In the genomic region with DNA sequence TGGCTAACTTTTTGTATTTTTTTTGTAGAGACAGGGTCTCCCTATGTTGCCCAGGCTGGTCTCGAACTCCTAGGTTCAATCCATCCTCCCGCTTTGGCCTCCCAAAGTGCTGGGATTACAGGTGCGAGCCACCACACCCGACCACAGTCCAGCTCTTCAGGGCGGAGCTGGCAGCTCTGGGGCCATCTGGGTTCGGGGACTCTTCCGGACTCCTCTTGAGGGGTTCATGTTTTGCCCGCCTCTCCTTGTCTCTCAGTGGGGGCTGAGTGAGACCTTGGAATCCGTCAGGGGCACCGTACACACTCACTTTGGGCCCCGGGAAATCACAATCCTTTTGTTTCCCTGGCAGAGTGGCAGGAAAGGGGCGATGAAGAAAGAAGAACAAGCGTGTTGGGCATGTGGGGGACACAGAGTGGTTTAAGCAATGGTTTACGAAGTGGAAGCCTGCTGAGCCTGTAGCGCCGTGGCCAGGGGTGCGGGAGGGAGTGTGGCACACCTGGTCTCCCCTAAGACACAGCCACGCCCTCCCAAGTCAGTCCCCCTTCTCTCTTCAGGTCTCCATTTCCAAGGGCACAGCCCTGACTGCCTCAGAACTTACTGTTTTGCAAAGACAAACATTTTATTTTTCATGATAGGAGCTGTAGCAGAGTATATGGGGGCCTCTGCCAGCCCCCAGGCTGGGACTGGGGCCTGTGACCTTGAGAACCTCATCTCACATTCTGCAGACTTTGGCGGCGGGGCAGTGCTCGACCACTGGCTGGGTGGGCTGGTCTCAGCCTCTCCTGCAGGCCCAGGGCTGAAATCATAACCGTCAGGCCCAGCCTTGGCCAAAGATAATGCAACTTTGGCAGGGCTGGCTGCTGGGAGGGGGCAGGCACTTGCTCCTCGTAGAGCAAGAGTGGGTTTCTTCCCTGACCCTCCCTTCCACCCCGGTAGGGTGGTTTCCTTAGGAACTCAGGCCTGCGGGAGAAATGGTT, we compare ENCODE assay signal across 12 cellular contexts. TPM values are rescaled to one million over a fixed set of nuclear protein-coding genes. Genes with fewer than 3 reads are reported as not detected.
DNase-seq lines count a peak whose midpoint lies in the region; ATAC-seq and TF ChIP-seq lines count a peak whose summit lies in the region.
"Had no signal": no experiment of that assay in that cellular context is flagged by ENCODE, and none has a peak within 500 bp of the region (broad histone marks: within the 10 kb centered on the region; RNA-seq: fewer than 3 reads in every experiment).

No MANE protein-coding gene starts in this region.

- peak overlapping the region in 4 of 6 donors; percentile 21 to 93 (median 66) for H3K27ac Mint-ChIP-seq in naive B cell

- H3K4me1 ChIP-seq in uterus, result peaks cover 0 to 10% of the 10 kb centered on the region in 2 donors

- no peaks in the 10 kb centered on the region for H3K27me3 ChIP-seq in uterus

- TF ChIP-seq POLR2A in uterus (IDR thresholded peaks at IDR 0.05), result no peak

- TF ChIP-seq CTCF in uterus (IDR thresholded peaks at IDR 0.05), result no peak

- H3K9me3 Mint-ChIP-seq in naive B cell, result peaks cover 0 to 1% (median 0%) of the 10 kb centered on the region in 7 donors

- no peaks in the 10 kb centered on the region for H3K36me3 ChIP-seq in uterus

- peaks cover 4 to 6% (median 5%) of the 10 kb centered on the region in 3 donors for H3K27me3 Mint-ChIP-seq in naive B cell

- H3K27ac ChIP-seq in epithelial cell of prostate (peak overlapping the region; percentile 99), uterus (peak overlapping the region; percentile 41 to 51)
- H3K27ac ChIP-seq: VCaP had no signal

- no peaks in the 10 kb centered on the region for H3K36me3 Mint-ChIP-seq in naive B cell

- no peaks in the 10 kb centered on the region for H3K9me3 ChIP-seq in uterus

- ATAC-seq in Right ventricle myocardium inferior (peak; percentile 61), naive B cell (ENCODE audit: low read depth in 2 of 2) (no peak), GM21367 (IDR thresholded peaks at IDR 0.05; ENCODE audit: unreplicated experiment) (no peak), GM18502 (IDR thresholded peaks at IDR 0.05; ENCODE audit: poor library complexity, unreplicated experiment) (no peak)

- H3K4me3 Mint-ChIP-seq in naive B cell, result peak overlapping the region in 3 of 8 donors; percentile 17 to 57 (median 53)

- H3K4me1 Mint-ChIP-seq in naive B cell, result peaks cover 24 to 43% (median 42%) of the 10 kb centered on the region in 3 donors

- no peak for DNase-seq in Right ventricle myocardium inferior (ENCODE audit: missing footprints)
- DNase-seq in cardiac septum (ENCODE audit: low spot score), result no peak
- DNase-seq in epithelial cell of prostate (ENCODE audit: low read depth, low spot score), result no peak
- no peak for DNase-seq in naive B cell
- DNase-seq in uterus, result no peak
- no peak for DNase-seq in activated T-cell treated with anti-CD3 and anti-CD28 coated beads for 4 hours
- DNase-seq: DMS79 treated with DMSO at 0.1 percent for 48 hours had no signal

- intact Hi-C loops in Right ventricle myocardium inferior (cut with DNase I), result loop anchor here (1.0 kb wide), 2 partner anchors 34 to 83 kb away; no protein-coding TSS in a partner anchor
- intact Hi-C loops in cardiac septum (cut with DNase I), result loop anchor here (1.0 to 10.0 kb wide), 3 partner anchors 34 to 71 kb away; no protein-coding TSS in a partner anchor
- intact Hi-C loops in uterus (cut with DNase I; ENCODE audit: low total_unique reads), result loop anchor here (5.0 to 10.0 kb wide), 2 partner anchors 33 to 59 kb away; a partner anchor contains a TSS

- no peak overlapping the region for H3K4me3 ChIP-seq in uterus

RNA-seq across cellular contexts. Expression of a gene that starts 25.9 kb away (rescaled TPM):
- total RNA-seq in Right ventricle myocardium inferior (not detected), cardiac septum (not detected), uterus (1 to 10 TPM in 1 of 4 donors, under 1 TPM in 2, not detected in 1; 0.09 to 2.6 (median 0.28) TPM)
- not detected for polyA plus RNA-seq in naive B cell (ENCODE audit: low read depth in 6 of 6)
- total RNA-seq: RPMI7951, skeletal muscle tissue had no signal

RNA-seq across cellular contexts. Expression of a gene that starts 32.3 kb away (rescaled TPM):
- total RNA-seq in Right ventricle myocardium inferior (228 TPM), cardiac septum (164 TPM), uterus (1,000 to 10,000 TPM in 1 of 4 donors, 100 to 1,000 TPM in 3; 331 to 1,351 (median 418) TPM)
- polyA plus RNA-seq in naive B cell (ENCODE audit: low read depth in 6 of 6), result 10 to 100 TPM; 33.3 to 66.5 (median 47.3) TPM

RNA-seq across cellular contexts. Expression of a gene that starts 57.8 kb away (rescaled TPM):
- total RNA-seq in Right ventricle myocardium inferior, result 3.0 TPM
- 0.51 TPM for total RNA-seq in cardiac septum
- polyA plus RNA-seq in naive B cell (ENCODE audit: low read depth in 6 of 6), result 1 to 10 TPM in 1 of 6 donors, under 1 TPM in 4, not detected in 1; 0.49 to 1.7 (median 0.79) TPM
- 100 to 1,000 TPM in 1 of 4 donors, 1 to 10 TPM in 1, under 1 TPM in 1, not detected in 1; 0.26 to 145 (median 1.9) TPM for total RNA-seq in uterus
